ENCODE assay signal across 8 cellular contexts in the genomic region with DNA sequence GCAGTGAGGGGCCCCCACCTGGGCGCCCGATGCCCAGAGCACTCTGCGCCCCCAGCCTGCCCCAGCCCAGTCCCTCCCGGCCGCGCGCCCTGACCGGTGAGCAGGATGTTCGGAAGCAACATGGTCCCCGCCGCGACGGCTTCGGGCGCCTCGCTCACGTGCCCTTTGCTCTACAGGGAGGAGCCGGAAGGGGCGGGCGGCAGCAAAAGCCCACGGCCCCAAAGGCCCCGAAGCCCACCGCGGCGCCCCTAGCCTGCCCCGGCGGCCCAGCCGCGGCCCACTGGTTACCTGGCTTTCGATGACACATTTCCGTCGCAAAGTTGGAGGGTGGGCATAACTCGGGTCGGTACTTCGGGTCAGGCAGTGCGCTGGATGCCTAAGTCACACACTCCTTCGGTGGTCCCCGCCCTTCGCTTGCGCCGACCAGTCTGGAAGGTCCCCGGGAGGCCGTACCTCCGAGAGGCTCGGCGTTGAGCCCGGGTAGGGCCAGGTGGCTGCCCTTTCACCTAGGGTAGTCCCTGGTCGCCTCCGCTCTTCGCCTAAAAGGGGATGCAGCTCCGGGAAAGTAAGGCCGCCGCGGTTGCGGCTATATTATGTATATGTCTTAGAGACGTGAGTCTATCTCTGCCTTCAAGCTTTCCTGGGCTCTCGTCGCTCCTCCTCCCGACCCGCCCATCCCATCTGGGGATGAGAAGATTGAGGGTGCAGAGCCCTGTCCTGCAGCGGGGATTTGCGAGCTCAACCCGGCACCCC.
DNase-seq lines count a peak whose midpoint lies in the region; ATAC-seq and FAIRE-seq lines count a peak whose summit lies in the region.

A gene (minus strand): TSS at position 152 of the 753 bp plus-strand sequence. CDS start 30 bp downstream, at position 122.
A gene with protein sequence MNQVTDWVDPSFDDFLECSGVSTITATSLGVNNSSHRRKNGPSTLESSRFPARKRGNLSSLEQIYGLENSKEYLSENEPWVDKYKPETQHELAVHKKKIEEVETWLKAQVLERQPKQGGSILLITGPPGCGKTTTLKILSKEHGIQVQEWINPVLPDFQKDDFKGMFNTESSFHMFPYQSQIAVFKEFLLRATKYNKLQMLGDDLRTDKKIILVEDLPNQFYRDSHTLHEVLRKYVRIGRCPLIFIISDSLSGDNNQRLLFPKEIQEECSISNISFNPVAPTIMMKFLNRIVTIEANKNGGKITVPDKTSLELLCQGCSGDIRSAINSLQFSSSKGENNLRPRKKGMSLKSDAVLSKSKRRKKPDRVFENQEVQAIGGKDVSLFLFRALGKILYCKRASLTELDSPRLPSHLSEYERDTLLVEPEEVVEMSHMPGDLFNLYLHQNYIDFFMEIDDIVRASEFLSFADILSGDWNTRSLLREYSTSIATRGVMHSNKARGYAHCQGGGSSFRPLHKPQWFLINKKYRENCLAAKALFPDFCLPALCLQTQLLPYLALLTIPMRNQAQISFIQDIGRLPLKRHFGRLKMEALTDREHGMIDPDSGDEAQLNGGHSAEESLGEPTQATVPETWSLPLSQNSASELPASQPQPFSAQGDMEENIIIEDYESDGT (plus strand): TSS at position 450 of the 753 bp plus-strand sequence. CDS start 2,391 bp downstream, outside the sequence.
A gene with protein sequence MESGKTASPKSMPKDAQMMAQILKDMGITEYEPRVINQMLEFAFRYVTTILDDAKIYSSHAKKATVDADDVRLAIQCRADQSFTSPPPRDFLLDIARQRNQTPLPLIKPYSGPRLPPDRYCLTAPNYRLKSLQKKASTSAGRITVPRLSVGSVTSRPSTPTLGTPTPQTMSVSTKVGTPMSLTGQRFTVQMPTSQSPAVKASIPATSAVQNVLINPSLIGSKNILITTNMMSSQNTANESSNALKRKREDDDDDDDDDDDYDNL (minus strand): TSS at position 152 of the 753 bp plus-strand sequence. CDS start 3,783 bp downstream, outside the sequence.

- H3K27me3 Mint-ChIP-seq in central memory CD8-positive, alpha-beta T cell = no peaks in the 10 kb centered on the region

- H3K9me3 Mint-ChIP-seq in central memory CD8-positive, alpha-beta T cell = no peaks in the 10 kb centered on the region

- peak; percentile 24 for FAIRE-seq in islet of Langerhans (lab: Jason Lieb, UNC)

- peak within 1 kb of the TSS; percentile 98 for H3K27ac Mint-ChIP-seq in central memory CD8-positive, alpha-beta T cell (ENCODE audit: low read depth)

- DNase-seq in AG08396 (ENCODE audit: low spot score) = peak; percentile 93
- DNase-seq in NCI-H345 treated with DMSO at 0.1 percent for 48 hours (lab: John Stamatoyannopoulos, UW; ENCODE audit: unreplicated experiment) = peak; percentile 87
- DNase-seq in activated CD4-positive, CD25-positive, alpha-beta regulatory T cell treated with anti-CD3 and anti-CD28 coated beads, Interleukin-2, amount 50 U/mL, for 16 hours (ENCODE audit: low read depth, low spot score) = peak; percentile 85
- peak; percentile 90 for DNase-seq in central memory CD8-positive, alpha-beta T cell (ENCODE audit: low spot score in 2 of 2)
- peak; percentile 88 for DNase-seq in stimulated activated CD4-positive, alpha-beta T cell treated with anti-CD3 and anti-CD28 coated beads, Interleukin-12 subunit alpha, Interleukin-12 subunit beta, amount 100 ng/mL, for 4 hours

- ATAC-seq in GM19023 (IDR thresholded peaks at IDR 0.05; ENCODE audit: unreplicated experiment) = peak; percentile 93
- ATAC-seq in HG03280 (IDR thresholded peaks at IDR 0.05; ENCODE audit: unreplicated experiment) = peak; percentile 92
- ATAC-seq in central memory CD8-positive, alpha-beta T cell (replicated peaks; ENCODE audit: extremely low read depth, poor library complexity, severe bottlenecking) = peak; percentile 89

- H3K4me3 Mint-ChIP-seq in central memory CD8-positive, alpha-beta T cell = peak within 1 kb of the TSS; percentile 90

- peaks cover 46% of the 10 kb centered on the region for H3K36me3 Mint-ChIP-seq in central memory CD8-positive, alpha-beta T cell (ENCODE audit: insufficient read depth)

- H3K4me1 Mint-ChIP-seq in central memory CD8-positive, alpha-beta T cell = peaks cover 30% of the 10 kb centered on the region

Comparison
In these comparisons a context has a peak if more than half of its experiments do, and no peak if none do; other contexts are left out.
1. Peak in every context shown above with its lines: DNase-seq and ATAC-seq.